ENCODE assay signal across 20 cellular contexts in genomic region chr9:79201641-79202040, GRCh38.
DNase-seq lines count a peak whose midpoint lies in the region; ATAC-seq, FAIRE-seq and TF ChIP-seq lines count a peak whose summit lies in the region.
"Had no signal": no experiment of that assay in that cellular context is flagged by ENCODE, and none has a peak within 500 bp of the region (broad histone marks: within the 10 kb centered on the region; RNA-seq: fewer than 3 reads in every experiment).

No MANE protein-coding gene starts in this region.

- no peak overlapping the region for H3K14ac ChIP-seq in trophoblast cell (ENCODE audit: low read length)

- H2BK120ac ChIP-seq in trophoblast cell (ENCODE audit: insufficient read depth, low read length, poor library complexity) = no peak overlapping the region

- 0 out of 2 replicates have a peak, but pooled peaks cover 7% of the 10 kb centered on the region for H3K9me2 ChIP-seq in GM23338 (ENCODE audit: insufficient read depth)

- no peak overlapping the region for H4K12ac ChIP-seq in trophoblast cell (ENCODE audit: low read depth, low read length)

- H3K4ac ChIP-seq in trophoblast cell (ENCODE audit: low read depth, low read length) = no peak overlapping the region

- H3K4me3 ChIP-seq in GM23338 (no peak overlapping the region), bronchial epithelial cell (ENCODE audit: low read depth, low read length) (no peak overlapping the region), left lung (no peak overlapping the region), trophoblast cell (ENCODE audit: low read depth, low read length) (no peak overlapping the region)

- H2BK12ac ChIP-seq in trophoblast cell (ENCODE audit: low read length) = no peak overlapping the region

- no peak for TF ChIP-seq CTCF in GM23338 (conservative IDR thresholded peaks at IDR 0.05; ENCODE audit: low read depth in 2 of 2)
- TF ChIP-seq CTCF in bronchial epithelial cell (IDR thresholded peaks at IDR 0.05; ENCODE audit: insufficient read depth, low read length, severe bottlenecking) = no peak
- TF ChIP-seq CTCF in left lung (IDR thresholded peaks at IDR 0.05) = no peak

- H3K9me3 ChIP-seq in left lung (no peaks in the 10 kb centered on the region), trophoblast cell (ENCODE audit: insufficient read depth, low read depth, low read length) (no peaks in the 10 kb centered on the region)

- CTCF ChIA-PET in activated CD4-positive, alpha-beta memory T cell treated with anti-CD3 and anti-CD28 coated beads, Interleukin-2, amount 10 ng/mL, durations not matched to agents 7 days and 5 days (lab: Charles Lee) = no interaction called here

- H3K27ac Mint-ChIP-seq in GM23338 = no peak overlapping the region
- no peak overlapping the region for H3K27ac Mint-ChIP-seq in activated CD4-positive, alpha-beta memory T cell treated with anti-CD3 and anti-CD28 coated beads, Interleukin-2, amount 10 ng/mL, durations not matched to agents 7 days and 5 days
- H3K27ac Mint-ChIP-seq: CD4-positive, alpha-beta memory T cell had no signal

- no peaks in the 10 kb centered on the region for H3K79me1 ChIP-seq in trophoblast cell (ENCODE audit: low read length)

- H3K4me1 ChIP-seq in GM23338 (ENCODE audit: insufficient read depth) (0 out of 2 replicates have a peak, but pooled peaks cover 2% of the 10 kb centered on the region), left lung (no peaks in the 10 kb centered on the region), trophoblast cell (ENCODE audit: control insufficient read depth in 1 of 2, insufficient read depth in 2 of 2, low read length in 2 of 2) (no peaks in the 10 kb centered on the region)

- H3K4me1 Mint-ChIP-seq in GM23338 = peaks cover 13% of the 10 kb centered on the region; the same call in 2 of the 3 replicates
- H3K4me1 Mint-ChIP-seq in activated CD4-positive, alpha-beta memory T cell treated with anti-CD3 and anti-CD28 coated beads, Interleukin-2, amount 10 ng/mL, durations not matched to agents 7 days and 5 days = no peaks in the 10 kb centered on the region
- H3K4me1 Mint-ChIP-seq: CD4-positive, alpha-beta memory T cell had no signal

- no peak overlapping the region for H4K8ac ChIP-seq in trophoblast cell (ENCODE audit: low read depth, low read length)

- no peak overlapping the region for H3K27ac ChIP-seq in GM23338 (ENCODE audit: low read depth)
- H3K27ac ChIP-seq in left lung = no peak overlapping the region
- H3K27ac ChIP-seq in trophoblast cell (ENCODE audit: low read depth, low read length) = no peak overlapping the region

- no peak overlapping the region for H2AFZ ChIP-seq in GM23338
- H2AFZ ChIP-seq in trophoblast cell (ENCODE audit: insufficient read depth, low read length, poor library complexity) = no peak overlapping the region

- WGBS in trophoblast cell (ENCODE audit: extremely low coverage, insufficient coverage, insufficient read length) = no CpG with 5 or more reads among the region's 2 CpGs

- ATAC-seq in GM23338 = no peak
- peak; percentile 41 for ATAC-seq in left lung
- ATAC-seq in GM21786 (IDR thresholded peaks at IDR 0.05; ENCODE audit: unreplicated experiment) = no peak
- ATAC-seq: HepG2 had no signal

- no peaks in the 10 kb centered on the region for H3F3A ChIP-seq in GM23338 (replicated peaks; ENCODE audit: low read depth)

- peak; percentile 10 for DNase-seq in AG08395 (ENCODE audit: low spot score)
- DNase-seq in GM23338 (ENCODE audit: low spot score) = peak; percentile 39
- DNase-seq in bronchial epithelial cell (ENCODE audit: low read depth) = peak; percentile 28
- no peak for DNase-seq in left lung
- DNase-seq in trophoblast cell = no peak
- DNase-seq in C1 segment of cervical spinal cord (lab: John Stamatoyannopoulos, UW) = no peak
- DNase-seq in activated CD4-positive, alpha-beta memory T cell treated with anti-CD3 and anti-CD28 coated beads, Interleukin-2, amount 10 ng/mL, durations not matched to agents 7 days and 5 days = no peak
- DNase-seq: 8988T; CD4-positive, alpha-beta memory T cell; DMS79 treated with DMSO at 0.1 percent for 48 hours; GDM1; KG1; NCI-H187; NCI-H2107; NCI-H510A; NCI-H748 treated with DMSO at 0.1 percent for 48 hours; OCI-M1; Right ventricle myocardium superior had no signal

- H3K27me3 Mint-ChIP-seq in GM23338 (ENCODE audit: insufficient read depth, low read depth, poor library complexity) = peaks cover 5% of the 10 kb centered on the region
- H3K27me3 Mint-ChIP-seq in activated CD4-positive, alpha-beta memory T cell treated with anti-CD3 and anti-CD28 coated beads, Interleukin-2, amount 10 ng/mL, durations not matched to agents 7 days and 5 days = no peaks in the 10 kb centered on the region

- H3K27me3 ChIP-seq in GM23338 (ENCODE audit: insufficient read depth) (no peaks in the 10 kb centered on the region), bronchial epithelial cell (ENCODE audit: control insufficient read depth, insufficient read depth, low read length) (no peaks in the 10 kb centered on the region), left lung (no peaks in the 10 kb centered on the region), trophoblast cell (ENCODE audit: insufficient read depth, low read length) (no peaks in the 10 kb centered on the region)

- intact Hi-C loops in left lung (cut with DNase I) = no loop called here

- H4K91ac ChIP-seq in trophoblast cell (ENCODE audit: low read depth, low read length) = no peak overlapping the region

- H3K4me3 Mint-ChIP-seq in GM23338 = no peak overlapping the region
- no peak overlapping the region for H3K4me3 Mint-ChIP-seq in activated CD4-positive, alpha-beta memory T cell treated with anti-CD3 and anti-CD28 coated beads, Interleukin-2, amount 10 ng/mL, durations not matched to agents 7 days and 5 days
- H3K4me3 Mint-ChIP-seq: CD4-positive, alpha-beta memory T cell had no signal

- H3K36me3 Mint-ChIP-seq in GM23338 (ENCODE audit: low read depth) = no peaks in the 10 kb centered on the region
- H3K36me3 Mint-ChIP-seq in activated CD4-positive, alpha-beta memory T cell treated with anti-CD3 and anti-CD28 coated beads, Interleukin-2, amount 10 ng/mL, durations not matched to agents 7 days and 5 days (ENCODE audit: low read depth) = no peaks in the 10 kb centered on the region
- H3K36me3 Mint-ChIP-seq: CD4-positive, alpha-beta memory T cell had no signal

- no peak overlapping the region for H3K23ac ChIP-seq in trophoblast cell (ENCODE audit: low read length)

- H2BK5ac ChIP-seq in trophoblast cell (ENCODE audit: low read depth, low read length, poor library complexity) = no peak overlapping the region

- POLR2A ChIA-PET in activated CD4-positive, alpha-beta memory T cell treated with anti-CD3 and anti-CD28 coated beads, Interleukin-2, amount 10 ng/mL, durations not matched to agents 7 days and 5 days (lab: Charles Lee) = no interaction called here

- no peaks in the 10 kb centered on the region for H3K9me3 Mint-ChIP-seq in GM23338
- no peaks in the 10 kb centered on the region for H3K9me3 Mint-ChIP-seq in activated CD4-positive, alpha-beta memory T cell treated with anti-CD3 and anti-CD28 coated beads, Interleukin-2, amount 10 ng/mL, durations not matched to agents 7 days and 5 days

- H3K18ac ChIP-seq in trophoblast cell (ENCODE audit: low read length) = no peak overlapping the region

- H3K4me2 ChIP-seq in GM23338 = peak overlapping the region; percentile 11; the same call in 1 of the 2 replicates
- H3K4me2 ChIP-seq in trophoblast cell (ENCODE audit: low read length) = no peak overlapping the region

- H3K36me3 ChIP-seq in GM23338 (ENCODE audit: insufficient read depth) = no peaks in the 10 kb centered on the region
- no peaks in the 10 kb centered on the region for H3K36me3 ChIP-seq in bronchial epithelial cell (ENCODE audit: control insufficient read depth, insufficient read depth, low read length)
- no peaks in the 10 kb centered on the region for H3K36me3 ChIP-seq in left lung
- no peaks in the 10 kb centered on the region for H3K36me3 ChIP-seq in trophoblast cell (ENCODE audit: control insufficient read depth in 1 of 2, insufficient read depth in 2 of 2, low read length in 2 of 2)

- H3K79me2 ChIP-seq in GM23338 (replicated peaks; ENCODE audit: insufficient read depth) (no peaks in the 10 kb centered on the region), trophoblast cell (ENCODE audit: control insufficient read depth, insufficient read depth, low read length, poor library complexity) (no peaks in the 10 kb centered on the region)

- no peak overlapping the region for H3K9ac ChIP-seq in trophoblast cell (ENCODE audit: low read length)

- no peak for FAIRE-seq in bronchial epithelial cell (lab: Jason Lieb, UNC)
- FAIRE-seq: HepG2 had no signal

- H4K20me1 ChIP-seq in GM23338 (replicated peaks; ENCODE audit: insufficient read depth) = no peaks in the 10 kb centered on the region

- H2AK5ac ChIP-seq in trophoblast cell (ENCODE audit: low read length) = no peak overlapping the region

TF ChIP-seq in GM23338, 12 proteins besides CTCF, POLR2A, EP300 and RAD21:
- peak; percentile 68; the same call in 1 of the 2 replicates for TF ChIP-seq NANOG (IDR thresholded peaks at IDR 0.05; ENCODE audit: borderline replicate concordance)
- no peak for TF ChIP-seq EZH2 (IDR thresholded peaks at IDR 0.05; ENCODE audit: low read depth, unreplicated experiment)

Comparison
In these comparisons a context has a peak if more than half of its experiments do, and no peak if none do; other contexts are left out.
1. DNase-seq: peak in AG08395 (single experiment), GM23338 (single experiment) and bronchial epithelial cell (single experiment); none in left lung (0 of 2), trophoblast cell (0 of 2), C1 segment of cervical spinal cord (0 of 14) and activated CD4-positive, alpha-beta memory T cell treated with anti-CD3 and anti-CD28 coated beads, Interleukin-2, amount 10 ng/mL, durations not matched to agents 7 days and 5 days (single experiment).